15 cellular contexts compared by ENCODE assay signal in genomic region chr12:52615208-52615868, GRCh38. TPM values are rescaled to one million over a fixed set of nuclear protein-coding genes. Genes with fewer than 3 reads are reported as not detected.
DNase-seq lines count a peak whose midpoint lies in the region; ATAC-seq and TF ChIP-seq lines count a peak whose summit lies in the region.
"Had no signal": no experiment of that assay in that cellular context is flagged by ENCODE, and none has a peak within 500 bp of the region (broad histone marks: within the 10 kb centered on the region; RNA-seq: fewer than 3 reads in every experiment).

No MANE protein-coding gene starts in this region.

- intact Hi-C loops in OCI-LY7 (cut with micrococcal nuclease; ENCODE audit: unreplicated experiment) = no loop called here

- no peaks in the 10 kb centered on the region for H3K9me2 ChIP-seq in OCI-LY7 (ENCODE audit: insufficient read depth, low read length)

- peak overlapping the region; percentile 62 for H3K4me3 Mint-ChIP-seq in activated naive CD8-positive, alpha-beta T cell
- H3K4me3 Mint-ChIP-seq: nephron had no signal

- CTCF ChIA-PET in OCI-LY7 (lab: Charles Lee; ENCODE audit: unreplicated experiment) = no interaction called here

- no peaks in the 10 kb centered on the region for H3K9me3 ChIP-seq in OCI-LY7 (ENCODE audit: low read length)
- H3K9me3 ChIP-seq: gastroesophageal sphincter had no signal

- H2AFZ ChIP-seq in OCI-LY7 (ENCODE audit: low read length) = no peak overlapping the region

- no peak for TF ChIP-seq POLR2A in NB4 (IDR thresholded peaks at IDR 0.05; ENCODE audit: extremely low read depth, insufficient read length)

- H3K4me3 ChIP-seq in NB4 (ENCODE audit: low read depth, low read length) (no peak overlapping the region), OCI-LY7 (ENCODE audit: low read depth, low read length, poor library complexity, severe bottlenecking) (no peak overlapping the region)
- H3K4me3 ChIP-seq: dorsolateral prefrontal cortex, gastroesophageal sphincter had no signal

- H3K4me2 ChIP-seq in OCI-LY7 (ENCODE audit: low read length) = no peak overlapping the region

- H4K20me1 ChIP-seq in OCI-LY7 (ENCODE audit: insufficient read depth, low read length) = no peaks in the 10 kb centered on the region; the same call in 1 of the 2 replicates

- H3K9me3 Mint-ChIP-seq in activated naive CD8-positive, alpha-beta T cell (ENCODE audit: low read depth) = no peaks in the 10 kb centered on the region
- H3K9me3 Mint-ChIP-seq: nephron had no signal

- peak overlapping the region; percentile 98 for H3K27ac Mint-ChIP-seq in activated naive CD8-positive, alpha-beta T cell
- H3K27ac Mint-ChIP-seq: nephron had no signal

- POLR2A ChIA-PET in OCI-LY7 (lab: Charles Lee) = no interaction called here

- H3K79me2 ChIP-seq in OCI-LY7 (ENCODE audit: insufficient read depth, low read depth, low read length) = no peaks in the 10 kb centered on the region

- H3K27me3 Mint-ChIP-seq in activated naive CD8-positive, alpha-beta T cell = no peaks in the 10 kb centered on the region

- DNase-seq in activated T-cell treated with anti-CD3 and anti-CD28 coated beads for 4 hours = peak; percentile 38
- no peak for DNase-seq in activated T-cell treated with anti-CD3 and anti-CD28 coated beads, Interleukin-2, amount 50 U/mL, for 1 hour
- peak; percentile 22 for DNase-seq in NB4 (ENCODE audit: low read depth)
- DNase-seq in stimulated activated naive CD8-positive, alpha-beta T cell treated with anti-CD3 and anti-CD28 coated beads, Interleukin-15, Interleukin-2, amounts not matched to agents 100 U/mL and 50 U/mL, for 24 hours = peak; percentile 32
- no peak for DNase-seq in OCI-LY7 (ENCODE audit: low spot score)
- DNase-seq: dorsolateral prefrontal cortex, MM.1S, WERI-Rb-1 had no signal

- ATAC-seq in stimulated activated naive CD8-positive, alpha-beta T cell treated with anti-CD3 and anti-CD28 coated beads, Interleukin-15, Interleukin-2, amounts not matched to agents 100 U/mL and 50 U/mL, for 24 hours = peak; percentile 83
- ATAC-seq in GM19023 (IDR thresholded peaks at IDR 0.05; ENCODE audit: unreplicated experiment) = no peak
- no peak for ATAC-seq in GM21737 (IDR thresholded peaks at IDR 0.05; ENCODE audit: unreplicated experiment)
- ATAC-seq: gastroesophageal sphincter had no signal

- TF ChIP-seq CTCF in NB4 (IDR thresholded peaks at IDR 0.05; ENCODE audit: low read depth, low read length) (no peak), OCI-LY7 (conservative IDR thresholded peaks at IDR 0.05; ENCODE audit: low read length) (no peak)

- H3K4me1 ChIP-seq in OCI-LY7 (ENCODE audit: insufficient read depth, low read length, poor library complexity, severe bottlenecking) = no peaks in the 10 kb centered on the region
- H3K4me1 ChIP-seq: gastroesophageal sphincter had no signal

- no peaks in the 10 kb centered on the region for H3K36me3 Mint-ChIP-seq in activated naive CD8-positive, alpha-beta T cell

- peaks cover 92% of the 10 kb centered on the region for H3K4me1 Mint-ChIP-seq in activated naive CD8-positive, alpha-beta T cell (ENCODE audit: low read depth)
- H3K4me1 Mint-ChIP-seq: nephron had no signal

- H3K36me3 ChIP-seq in OCI-LY7 (ENCODE audit: insufficient read depth, low read length) = no peaks in the 10 kb centered on the region
- H3K36me3 ChIP-seq: gastroesophageal sphincter, WERI-Rb-1 had no signal

- no TSS peak for BruUV-seq in OCI-LY7 (replicated peaks; lab: Mats Ljungman, UMichigan)

- H3K27ac ChIP-seq in OCI-LY7 (ENCODE audit: low read depth, low read length, poor library complexity, severe bottlenecking) = no peak overlapping the region
- H3K27ac ChIP-seq: dorsolateral prefrontal cortex, gastroesophageal sphincter, WERI-Rb-1 had no signal

RNA-seq across cellular contexts. Expression of gene KRT73, which starts 3.0 kb away (rescaled TPM):
- total RNA-seq in OCI-LY7 (2014; rRNA removed; shearing (Covaris generic)) = not detected in 2 replicates
- total RNA-seq in OCI-LY7 (2022) = not detected in 2 replicates
- total RNA-seq: gastroesophageal sphincter, RPMI7951 had no signal

RNA-seq across cellular contexts. Expression of gene KRT72, which starts 14.1 kb away (rescaled TPM):
- total RNA-seq in OCI-LY7 (2014; rRNA removed; shearing (Covaris generic)) = not detected in 2 replicates
- total RNA-seq in OCI-LY7 (2022) = not detected in 2 replicates
- total RNA-seq: gastroesophageal sphincter, RPMI7951, skeletal muscle tissue had no signal

RNA-seq across cellular contexts. Expression of gene KRT2, which starts 36.7 kb away (rescaled TPM):
- not detected in 2 replicates for total RNA-seq in OCI-LY7 (2014; rRNA removed; shearing (Covaris generic))
- total RNA-seq in OCI-LY7 (2022) = not detected in 2 replicates
- total RNA-seq: gastroesophageal sphincter, RPMI7951, skeletal muscle tissue had no signal

RNA-seq across cellular contexts. Expression of gene KRT74, which starts 41.7 kb away (rescaled TPM):
- not detected in 2 replicates for total RNA-seq in OCI-LY7 (2014; rRNA removed; shearing (Covaris generic))
- total RNA-seq in OCI-LY7 (2022) = not detected in 2 replicates
- total RNA-seq: dorsolateral prefrontal cortex, gastroesophageal sphincter, RPMI7951, skeletal muscle tissue had no signal

Comparison
In these comparisons a context has a peak if more than half of its experiments do, and no peak if none do; other contexts are left out.
1. DNase-seq: peak in activated T-cell treated with anti-CD3 and anti-CD28 coated beads for 4 hours (single experiment), NB4 (single experiment) and stimulated activated naive CD8-positive, alpha-beta T cell treated with anti-CD3 and anti-CD28 coated beads, Interleukin-15, Interleukin-2, amounts not matched to agents 100 U/mL and 50 U/mL, for 24 hours (single experiment); none in activated T-cell treated with anti-CD3 and anti-CD28 coated beads, Interleukin-2, amount 50 U/mL, for 1 hour (single experiment) and OCI-LY7 (single experiment).